12 cellular contexts compared by ENCODE assay signal in genomic region chr22:46646531-46647211, GRCh38.
"Had no signal": no experiment of that assay in that cellular context is flagged by ENCODE, and none has a peak within 500 bp of the region (broad histone marks: within the 10 kb centered on the region; RNA-seq: fewer than 3 reads in every experiment).

No MANE protein-coding gene starts in this region.

- DNase-seq: activated CD4-positive, alpha-beta T cell treated with anti-CD3 and anti-CD28 coated beads, Interleukin-2, amount 50 U/mL, for 48 hours; activated effector memory CD4-positive, alpha-beta T cell treated with anti-CD3 and anti-CD28 coated beads, Interleukin-2, amount 50 U/mL, for 16 hours; activated T-cell treated with anti-CD3 and anti-CD28 coated beads, Interleukin-2, amount 50 U/mL, for 1 hour; adrenal gland; effector memory CD8-positive, alpha-beta T cell; foreskin melanocyte; mammary epithelial cell; naive thymus-derived CD4-positive, alpha-beta T cell; retina; stimulated activated CD4-positive, alpha-beta T cell treated with anti-CD3 and anti-CD28 coated beads, Interleukin-4, amount 100 ng/mL, for 24 hours; stimulated activated naive CD4-positive, alpha-beta T cell; upper lobe of right lung had no signal

- H3K27ac ChIP-seq: adrenal gland, upper lobe of right lung had no signal

- H3K27me3 ChIP-seq: adrenal gland, upper lobe of right lung had no signal

- H3K4me3 ChIP-seq: adrenal gland, upper lobe of right lung had no signal

- H3K36me3 ChIP-seq: adrenal gland, upper lobe of right lung had no signal

- ATAC-seq: effector memory CD8-positive, alpha-beta T cell; naive thymus-derived CD4-positive, alpha-beta T cell; upper lobe of right lung had no signal

- H3K9me3 ChIP-seq: adrenal gland, upper lobe of right lung had no signal
